ENCODE assay signal across 23 cellular contexts in the genomic region with DNA sequence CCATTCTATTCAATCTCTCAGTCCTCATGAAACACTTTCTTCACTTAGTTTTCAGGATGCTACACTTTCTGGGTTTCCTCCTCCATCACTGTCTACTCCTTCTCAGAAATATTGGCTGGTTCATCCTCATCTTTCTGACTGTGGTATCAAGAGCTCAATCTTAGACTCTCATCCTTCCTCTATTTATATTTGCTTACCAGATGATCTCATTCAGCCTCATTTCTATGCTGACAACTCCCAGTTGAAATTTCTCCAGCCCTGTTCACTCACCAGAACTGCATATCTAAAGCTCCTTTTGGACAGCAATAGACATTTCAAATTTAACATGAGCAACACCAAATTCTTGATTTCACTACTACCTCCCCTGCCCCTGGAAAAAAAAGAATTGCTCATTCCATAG. TPM values are rescaled to one million over a fixed set of nuclear protein-coding genes. Genes with fewer than 3 reads are reported as not detected.
A peak's percentile ranks its signal among the peaks of the same experiment; 100 is the strongest.
DNase-seq lines count a peak whose midpoint lies in the region; ATAC-seq, FAIRE-seq and TF ChIP-seq lines count a peak whose summit lies in the region.
"Had no signal": no experiment of that assay in that cellular context is flagged by ENCODE, and none has a peak within 500 bp of the region (broad histone marks: within the 10 kb centered on the region; RNA-seq: fewer than 3 reads in every experiment).

No MANE protein-coding gene starts in this region.

- H3K9ac ChIP-seq in astrocyte (ENCODE audit: low read length), result peak overlapping the region; percentile 48
- H3K9ac ChIP-seq: BLaER1 had no signal

- peak; percentile 99 for FAIRE-seq in astrocyte (lab: Jason Lieb, UNC)
- FAIRE-seq: endometrium, G401.6, GM12891, pancreas had no signal

- H3K4me3 Mint-ChIP-seq in astrocyte (ENCODE audit: unreplicated experiment), result no peak overlapping the region
- no peak overlapping the region for H3K4me3 Mint-ChIP-seq in activated T-helper 1 cell treated with anti-CD3 and anti-CD28 coated beads, Interleukin-12 subunit alpha, Interleukin-12 subunit beta, Interleukin-2, Interleukin-4 antibody, amounts not matched to agents 30 ng/mL and 10 ng/mL and 1 ng/mL, durations not matched to agents 14 hours and 24 hours and 36 hours
- H3K4me3 Mint-ChIP-seq: activated CD4-positive, alpha-beta memory T cell treated with anti-CD3 and anti-CD28 coated beads for 36 hours; activated naive CD8-positive, alpha-beta T cell; activated T-cell treated with anti-CD3 and anti-CD28 coated beads, Interleukin-2, amount 50 U/mL, for 24 hours had no signal

- H3K4me1 ChIP-seq in astrocyte (ENCODE audit: insufficient read depth, low read length), result peaks cover 47% of the 10 kb centered on the region
- H3K4me1 ChIP-seq: lower lobe of right lung, pancreas, testis had no signal

- H4K20me1 ChIP-seq in astrocyte (ENCODE audit: insufficient read depth, low read length), result no peaks in the 10 kb centered on the region
- H4K20me1 ChIP-seq: BLaER1 had no signal

- no peaks in the 10 kb centered on the region for H3K27me3 Mint-ChIP-seq in astrocyte (ENCODE audit: low read depth, unreplicated experiment)
- H3K27me3 Mint-ChIP-seq in activated T-helper 1 cell treated with anti-CD3 and anti-CD28 coated beads, Interleukin-12 subunit alpha, Interleukin-12 subunit beta, Interleukin-2, Interleukin-4 antibody, amounts not matched to agents 30 ng/mL and 10 ng/mL and 1 ng/mL, durations not matched to agents 14 hours and 24 hours and 36 hours (ENCODE audit: insufficient read depth), result no peaks in the 10 kb centered on the region
- H3K27me3 Mint-ChIP-seq: activated CD4-positive, alpha-beta memory T cell treated with anti-CD3 and anti-CD28 coated beads for 36 hours; activated naive CD8-positive, alpha-beta T cell; activated T-cell treated with anti-CD3 and anti-CD28 coated beads, Interleukin-2, amount 50 U/mL, for 24 hours; IgD-negative memory B cell had no signal

- H3K36me3 ChIP-seq in MG63 (no peaks in the 10 kb centered on the region), astrocyte (ENCODE audit: insufficient read depth, low read length) (no peaks in the 10 kb centered on the region)
- H3K36me3 ChIP-seq: BLaER1, lower lobe of right lung, pancreas had no signal

- peak overlapping the region; percentile 89 for H3K27ac ChIP-seq in astrocyte (ENCODE audit: low read depth, low read length)
- H3K27ac ChIP-seq: BLaER1, lower lobe of right lung, pancreas, skin epidermis, testis, VCaP had no signal

- no peaks in the 10 kb centered on the region for H3K27me3 ChIP-seq in MG63
- no peaks in the 10 kb centered on the region for H3K27me3 ChIP-seq in astrocyte (ENCODE audit: insufficient read depth, low read length)
- H3K27me3 ChIP-seq: BLaER1, pancreas, testis had no signal

- ATAC-seq in HG02588 (IDR thresholded peaks at IDR 0.05; ENCODE audit: unreplicated experiment) (no peak), GM19324 (IDR thresholded peaks at IDR 0.05; ENCODE audit: low FRiP score, unreplicated experiment) (no peak)
- ATAC-seq: lower lobe of right lung, pancreas had no signal

- H3K9me3 ChIP-seq in MG63, result peaks cover 8% of the 10 kb centered on the region
- H3K9me3 ChIP-seq in astrocyte (ENCODE audit: insufficient read depth, low read depth, low read length), result no peaks in the 10 kb centered on the region
- H3K9me3 ChIP-seq: BLaER1, lower lobe of right lung, pancreas, testis had no signal

- H3K9me3 Mint-ChIP-seq in astrocyte (ENCODE audit: unreplicated experiment), result no peaks in the 10 kb centered on the region
- no peaks in the 10 kb centered on the region for H3K9me3 Mint-ChIP-seq in activated T-helper 1 cell treated with anti-CD3 and anti-CD28 coated beads, Interleukin-12 subunit alpha, Interleukin-12 subunit beta, Interleukin-2, Interleukin-4 antibody, amounts not matched to agents 30 ng/mL and 10 ng/mL and 1 ng/mL, durations not matched to agents 14 hours and 24 hours and 36 hours
- H3K9me3 Mint-ChIP-seq: activated CD4-positive, alpha-beta memory T cell treated with anti-CD3 and anti-CD28 coated beads for 36 hours; activated T-cell treated with anti-CD3 and anti-CD28 coated beads, Interleukin-2, amount 50 U/mL, for 24 hours; IgD-negative memory B cell had no signal

- peaks cover 36% of the 10 kb centered on the region for H3K4me1 Mint-ChIP-seq in astrocyte (ENCODE audit: low read depth, unreplicated experiment)
- no peaks in the 10 kb centered on the region for H3K4me1 Mint-ChIP-seq in activated T-helper 1 cell treated with anti-CD3 and anti-CD28 coated beads, Interleukin-12 subunit alpha, Interleukin-12 subunit beta, Interleukin-2, Interleukin-4 antibody, amounts not matched to agents 30 ng/mL and 10 ng/mL and 1 ng/mL, durations not matched to agents 14 hours and 24 hours and 36 hours (ENCODE audit: low read depth)

- H3K79me2 ChIP-seq in astrocyte (ENCODE audit: insufficient read depth, low read length), result no peaks in the 10 kb centered on the region

- intact Hi-C loops in activated T-helper 1 cell treated with anti-CD3 and anti-CD28 coated beads, Interleukin-12 subunit alpha, Interleukin-12 subunit beta, Interleukin-2, Interleukin-4 antibody, amounts not matched to agents 30 ng/mL and 10 ng/mL and 1 ng/mL, durations not matched to agents 14 hours and 24 hours and 36 hours (cut with micrococcal nuclease), result no loop called here

- H2AFZ ChIP-seq in astrocyte (ENCODE audit: low read depth, low read length), result no peak overlapping the region

- peak overlapping the region; percentile 96 for H3K27ac Mint-ChIP-seq in astrocyte (ENCODE audit: unreplicated experiment)
- no peak overlapping the region for H3K27ac Mint-ChIP-seq in activated T-helper 1 cell treated with anti-CD3 and anti-CD28 coated beads, Interleukin-12 subunit alpha, Interleukin-12 subunit beta, Interleukin-2, Interleukin-4 antibody, amounts not matched to agents 30 ng/mL and 10 ng/mL and 1 ng/mL, durations not matched to agents 14 hours and 24 hours and 36 hours
- H3K27ac Mint-ChIP-seq: activated CD4-positive, alpha-beta memory T cell treated with anti-CD3 and anti-CD28 coated beads for 36 hours; activated naive CD8-positive, alpha-beta T cell; activated T-cell treated with anti-CD3 and anti-CD28 coated beads, Interleukin-2, amount 50 U/mL, for 24 hours had no signal

- DNase-seq in MG63, result peak; percentile 65
- peak; percentile 79 for DNase-seq in astrocyte (ENCODE audit: low read depth)
- peak; percentile 78 for DNase-seq in fibroblast of the aortic adventitia (ENCODE audit: low read depth)
- DNase-seq in stromal cell of bone marrow (ENCODE audit: low read depth), result peak; percentile 65
- DNase-seq in activated T-helper 1 cell treated with anti-CD3 and anti-CD28 coated beads, Interleukin-12 subunit alpha, Interleukin-12 subunit beta, Interleukin-2, Interleukin-4 antibody, amounts not matched to agents 30 ng/mL and 10 ng/mL and 1 ng/mL, durations not matched to agents 14 hours and 24 hours and 36 hours (ENCODE audit: low spot score), result no peak
- DNase-seq: activated CD4-positive, alpha-beta memory T cell treated with anti-CD3 and anti-CD28 coated beads for 36 hours; activated T-cell treated with anti-CD3 and anti-CD28 coated beads, Interleukin-2, amount 50 U/mL, for 24 hours; central memory CD4-positive, alpha-beta T cell; lower lobe of right lung; NCI-H748 treated with DMSO at 0.1 percent for 48 hours; pancreas; SW 1271; testis had no signal

- H3K4me3 ChIP-seq in MG63 (no peak overlapping the region), astrocyte (ENCODE audit: insufficient read depth, low read depth, low read length) (no peak overlapping the region), fibroblast of the aortic adventitia (ENCODE audit: low read depth, low read length) (no peak overlapping the region)
- H3K4me3 ChIP-seq: BLaER1, lower lobe of right lung, pancreas, skin epidermis, testis had no signal

- peak overlapping the region; percentile 52 for H3K4me2 ChIP-seq in astrocyte (ENCODE audit: low read length)
- H3K4me2 ChIP-seq: BLaER1 had no signal

- H3K36me3 Mint-ChIP-seq in astrocyte (ENCODE audit: low read depth, unreplicated experiment), result no peaks in the 10 kb centered on the region
- no peaks in the 10 kb centered on the region for H3K36me3 Mint-ChIP-seq in activated T-helper 1 cell treated with anti-CD3 and anti-CD28 coated beads, Interleukin-12 subunit alpha, Interleukin-12 subunit beta, Interleukin-2, Interleukin-4 antibody, amounts not matched to agents 30 ng/mL and 10 ng/mL and 1 ng/mL, durations not matched to agents 14 hours and 24 hours and 36 hours (ENCODE audit: low read depth)
- H3K36me3 Mint-ChIP-seq: activated CD4-positive, alpha-beta memory T cell treated with anti-CD3 and anti-CD28 coated beads for 36 hours; activated naive CD8-positive, alpha-beta T cell; IgD-negative memory B cell had no signal

- no peak for TF ChIP-seq CTCF in astrocyte (IDR thresholded peaks at IDR 0.05; ENCODE audit: insufficient read depth, low read depth, low read length)
- no peak for TF ChIP-seq CTCF in fibroblast of the aortic adventitia (IDR thresholded peaks at IDR 0.05; ENCODE audit: insufficient read depth, low read length)

RNA-seq across cellular contexts. Expression of a gene that starts 48.0 kb away (rescaled TPM):
- total RNA-seq in MG63 (2014; rRNA removed; shearing (Covaris generic); ENCODE audit: low replicate concordance), result 174 and 179 TPM in 2 replicates
- total RNA-seq in astrocyte (210 and 298 TPM in 2 replicates), fibroblast of the aortic adventitia (ENCODE audit: low replicate concordance) (984 and 4,431 TPM in 2 replicates)
- total RNA-seq in activated T-helper 1 cell treated with anti-CD3 and anti-CD28 coated beads, Interleukin-12 subunit alpha, Interleukin-12 subunit beta, Interleukin-2, Interleukin-4 antibody, amounts not matched to agents 30 ng/mL and 10 ng/mL and 1 ng/mL, durations not matched to agents 14 hours and 24 hours and 36 hours, result 0.47 and 0.61 TPM in 2 replicates

Comparison
In these comparisons a context has a peak if more than half of its experiments do, and no peak if none do; other contexts are left out.
1. RNA of a gene that starts 48.0 kb away (total RNA-seq): 984 to 4,431 TPM in fibroblast of the aortic adventitia, 210 to 298 TPM in astrocyte and 174 to 179 TPM in MG63; 0.47 to 0.61 TPM in activated T-helper 1 cell treated with anti-CD3 and anti-CD28 coated beads, Interleukin-12 subunit alpha, Interleukin-12 subunit beta, Interleukin-2, Interleukin-4 antibody, amounts not matched to agents 30 ng/mL and 10 ng/mL and 1 ng/mL, durations not matched to agents 14 hours and 24 hours and 36 hours; every median in the first group is over 100 times any median in the second.